ENCODE assay signal across 1 cellular context in the genomic region with DNA sequence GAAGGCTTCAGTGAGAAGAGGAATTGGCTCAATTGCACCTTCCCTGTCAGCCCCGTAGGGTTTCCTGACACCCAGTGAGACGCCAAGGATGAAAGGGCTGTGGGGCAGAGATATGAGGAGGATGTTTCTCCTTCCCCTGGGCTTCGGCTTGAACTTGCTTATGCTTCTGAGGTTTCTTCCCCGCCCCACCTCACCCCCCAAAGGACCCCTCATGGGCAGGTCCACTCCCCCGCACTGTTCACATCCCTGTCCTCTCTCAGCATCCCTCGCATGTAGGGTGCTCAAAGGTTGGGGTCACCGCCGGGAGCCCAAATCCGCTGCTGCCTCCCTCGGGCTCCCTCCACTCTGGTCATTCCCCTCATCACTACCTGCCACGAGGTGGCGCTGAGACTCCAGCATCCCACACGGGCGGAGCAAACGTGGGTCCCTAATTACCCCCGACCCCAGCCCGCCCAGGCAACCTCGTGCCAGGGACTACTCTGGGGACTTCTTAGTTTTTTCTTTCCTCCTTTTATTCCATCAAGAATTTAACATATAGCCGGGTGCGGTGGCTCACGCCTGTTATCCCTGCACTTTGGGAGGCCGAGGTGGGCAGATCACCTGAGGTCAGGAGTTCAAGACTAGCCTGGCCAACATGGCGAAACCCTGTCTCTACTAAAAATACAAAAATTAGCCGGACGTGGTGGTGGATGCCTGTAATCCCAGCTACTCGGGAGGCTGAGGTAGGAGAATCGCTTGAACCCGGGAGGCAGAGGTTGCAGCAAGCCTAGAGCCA.
TF ChIP-seq lines count a peak whose summit lies in the region.

No MANE protein-coding gene starts in this region.

TF ChIP-seq in HCT116, 20 proteins besides CTCF, POLR2A, EP300 and RAD21 (continued from another document):
- TF ChIP-seq EZH2 (IDR thresholded peaks at IDR 0.05) = no peak
- no peak for TF ChIP-seq POLR2AphosphoS5 (IDR thresholded peaks at IDR 0.05; ENCODE audit: low read depth, low read length)
- TF ChIP-seq, protein P1, sequence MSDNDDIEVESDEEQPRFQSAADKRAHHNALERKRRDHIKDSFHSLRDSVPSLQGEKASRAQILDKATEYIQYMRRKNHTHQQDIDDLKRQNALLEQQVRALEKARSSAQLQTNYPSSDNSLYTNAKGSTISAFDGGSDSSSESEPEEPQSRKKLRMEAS (IDR thresholded peaks at IDR 0.05) = no peak
- no peak for TF ChIP-seq EZH2phosphoT487 (IDR thresholded peaks at IDR 0.05; ENCODE audit: borderline replicate concordance)
